In the genomic region with DNA sequence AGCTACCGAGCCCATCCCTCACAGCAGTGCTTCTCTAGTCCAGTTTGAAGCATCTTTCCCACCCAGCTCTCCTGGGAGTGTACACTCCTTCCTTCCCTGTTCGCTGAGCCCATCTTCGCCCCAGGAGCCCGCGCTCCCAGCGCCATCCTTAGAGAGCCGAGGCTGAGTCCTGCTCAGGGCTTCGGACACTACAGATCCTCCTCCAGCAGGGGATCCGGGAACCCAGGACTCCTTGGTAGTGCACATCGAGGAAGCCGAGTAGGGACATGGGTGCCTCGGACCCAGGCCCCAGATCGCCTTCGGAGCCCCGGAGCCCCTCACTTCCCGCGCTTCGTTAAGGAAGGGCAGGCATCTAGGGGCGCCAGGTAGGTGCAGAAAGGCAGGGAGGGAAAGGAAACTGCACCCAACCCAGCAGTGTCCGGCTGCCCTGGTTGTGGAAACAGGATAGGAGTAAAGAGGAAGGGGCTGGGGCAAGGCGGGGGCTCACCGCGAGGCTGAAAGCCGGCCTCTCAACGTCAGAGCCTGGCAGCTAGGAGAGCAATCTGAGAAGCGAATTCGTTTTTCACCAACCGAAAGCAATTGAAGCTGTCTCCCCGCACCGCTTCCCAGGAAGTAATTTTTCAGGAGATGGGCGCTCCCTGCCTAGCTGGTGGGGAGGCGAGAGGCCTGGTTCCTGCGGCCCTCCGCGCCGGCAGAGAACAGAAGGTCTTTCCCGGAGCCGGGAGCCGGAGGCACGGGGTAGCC, we compare ENCODE assay signal across 1 cellular context.
TF ChIP-seq lines count a peak whose summit lies in the region.

No MANE protein-coding gene starts in this region.

TF ChIP-seq in A549, 52 proteins besides CTCF, POLR2A, EP300 and RAD21 (continued from another document):
- TF ChIP-seq, protein P1, sequence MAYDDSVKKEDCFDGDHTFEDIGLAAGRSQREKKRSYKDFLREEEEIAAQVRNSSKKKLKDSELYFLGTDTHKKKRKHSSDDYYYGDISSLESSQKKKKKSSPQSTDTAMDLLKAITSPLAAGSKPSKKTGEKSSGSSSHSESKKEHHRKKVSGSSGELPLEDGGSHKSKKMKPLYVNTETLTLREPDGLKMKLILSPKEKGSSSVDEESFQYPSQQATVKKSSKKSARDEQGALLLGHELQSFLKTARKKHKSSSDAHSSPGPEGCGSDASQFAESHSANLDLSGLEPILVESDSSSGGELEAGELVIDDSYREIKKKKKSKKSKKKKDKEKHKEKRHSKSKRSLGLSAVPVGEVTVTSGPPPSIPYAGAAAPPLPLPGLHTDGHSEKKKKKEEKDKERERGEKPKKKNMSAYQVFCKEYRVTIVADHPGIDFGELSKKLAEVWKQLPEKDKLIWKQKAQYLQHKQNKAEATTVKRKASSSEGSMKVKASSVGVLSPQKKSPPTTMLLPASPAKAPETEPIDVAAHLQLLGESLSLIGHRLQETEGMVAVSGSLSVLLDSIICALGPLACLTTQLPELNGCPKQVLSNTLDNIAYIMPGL (CRISPR knock-in tag; IDR thresholded peaks at IDR 0.05; ENCODE audit: borderline replicate concordance), result no peak
- TF ChIP-seq GATA3 (IDR thresholded peaks at IDR 0.05; ENCODE audit: borderline replicate concordance) (no peak), MAFK (IDR thresholded peaks at IDR 0.05; ENCODE audit: partially characterized antibody) (no peak), SREBF2 (IDR thresholded peaks at IDR 0.05) (no peak), NR3C1 (IDR thresholded peaks at IDR 0.05) (no peak), SMC3 (IDR thresholded peaks at IDR 0.05) (no peak), NFE2L2 (conservative IDR thresholded peaks at IDR 0.05; ENCODE audit: low read length) (no peak), POLR2AphosphoS2 (conservative IDR thresholded peaks at IDR 0.05; ENCODE audit: low read length) (no peak), CHD4 (IDR thresholded peaks at IDR 0.05; ENCODE audit: borderline replicate concordance) (no peak), BHLHE40 (IDR thresholded peaks at IDR 0.05; ENCODE audit: low read depth, low read length) (no peak), FOSL2 (IDR thresholded peaks at IDR 0.05) (no peak), FOSL2 (CRISPR knock-in tag; IDR thresholded peaks at IDR 0.05) (no peak)
